ENCODE assay signal across 8 cellular contexts in genomic region chr1:29230553-29231378, GRCh38. TPM values are rescaled to one million over a fixed set of nuclear protein-coding genes. Genes with fewer than 3 reads are reported as not detected.
DNase-seq lines count a peak whose midpoint lies in the region; ATAC-seq and TF ChIP-seq lines count a peak whose summit lies in the region.

A gene with protein sequence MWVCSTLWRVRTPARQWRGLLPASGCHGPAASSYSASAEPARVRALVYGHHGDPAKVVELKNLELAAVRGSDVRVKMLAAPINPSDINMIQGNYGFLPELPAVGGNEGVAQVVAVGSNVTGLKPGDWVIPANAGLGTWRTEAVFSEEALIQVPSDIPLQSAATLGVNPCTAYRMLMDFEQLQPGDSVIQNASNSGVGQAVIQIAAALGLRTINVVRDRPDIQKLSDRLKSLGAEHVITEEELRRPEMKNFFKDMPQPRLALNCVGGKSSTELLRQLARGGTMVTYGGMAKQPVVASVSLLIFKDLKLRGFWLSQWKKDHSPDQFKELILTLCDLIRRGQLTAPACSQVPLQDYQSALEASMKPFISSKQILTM (minus strand): TSS chr1:29230934. CDS start chr1:29230906, 28 bp downstream.

- H3K27me3 ChIP-seq in hepatocyte = no peaks in the 10 kb centered on the region

- DNase-seq in NCI-H1694 treated with DMSO at 0.1 percent for 48 hours (lab: John Stamatoyannopoulos, UW) = peak; percentile 77
- peak; percentile 91 for DNase-seq in T-helper 9 cell
- DNase-seq in astrocyte of the cerebellum (ENCODE audit: low read depth) = peak; percentile 72
- DNase-seq in hepatocyte (ENCODE audit: low spot score) = peak; percentile 95
- DNase-seq in retinal pigment epithelial cell (ENCODE audit: low read depth) = peak; percentile 68

- peak within 1 kb of the TSS; percentile 84 for H3K4me2 ChIP-seq in hepatocyte

- 6% methylated on average over 46 of the region's 52 CpGs for WGBS in hepatocyte (ENCODE audit: low lambda C conversion rate, missing lambda C conversion rate)

- no peaks in the 10 kb centered on the region for H3K9me2 ChIP-seq in hepatocyte (replicated peaks; ENCODE audit: insufficient read depth)

- H3K4me1 ChIP-seq in hepatocyte (ENCODE audit: insufficient read depth) = no peaks in the 10 kb centered on the region

- no peaks in the 10 kb centered on the region for H4K20me1 ChIP-seq in hepatocyte (ENCODE audit: insufficient read depth, poor library complexity, severe bottlenecking)

- peak; percentile 71 for ATAC-seq in GM18499 (IDR thresholded peaks at IDR 0.05; ENCODE audit: insufficient read depth, unreplicated experiment)
- ATAC-seq in HG02885 (IDR thresholded peaks at IDR 0.05; ENCODE audit: poor library complexity, unreplicated experiment) = peak; percentile 98
- no peak for ATAC-seq in GM18870 (IDR thresholded peaks at IDR 0.05; ENCODE audit: unreplicated experiment)

- peak; percentile 28 for TF ChIP-seq CTCF in astrocyte of the cerebellum (IDR thresholded peaks at IDR 0.05; ENCODE audit: low read depth, low read length, missing control alignments)
- TF ChIP-seq CTCF in hepatocyte (IDR thresholded peaks at IDR 0.05; ENCODE audit: poor library complexity) = peak; percentile 5
- peak; percentile 19 for TF ChIP-seq CTCF in retinal pigment epithelial cell (conservative IDR thresholded peaks at IDR 0.05; ENCODE audit: low read depth, low read length)

- H3K27ac ChIP-seq in hepatocyte = peak within 1 kb of the TSS; percentile 64

- H3K36me3 ChIP-seq in hepatocyte (replicated peaks; ENCODE audit: insufficient read depth, low read depth) = no peaks in the 10 kb centered on the region

- no peaks in the 10 kb centered on the region for H3K9me3 ChIP-seq in hepatocyte (ENCODE audit: low read depth)

- H3K79me2 ChIP-seq in hepatocyte = peaks cover 12% of the 10 kb centered on the region

- H2AFZ ChIP-seq in hepatocyte = peak within 1 kb of the TSS; percentile 98

- in situ Hi-C loops in astrocyte of the cerebellum (cut with HindIII; ENCODE audit: low sequenced_read_pairs) = loop anchor here (25.0 kb wide), 3 partner anchors 157 to 882 kb away; no protein-coding TSS in a partner anchor

- peak within 1 kb of the TSS; percentile 69 for H3K4me3 ChIP-seq in astrocyte of the cerebellum (ENCODE audit: low read depth, low read length)
- H3K4me3 ChIP-seq in hepatocyte = peak within 1 kb of the TSS; percentile 78
- peak within 1 kb of the TSS; percentile 79 for H3K4me3 ChIP-seq in retinal pigment epithelial cell (ENCODE audit: low read length)

RNA-seq across cellular contexts. Expression of the gene that starts here (rescaled TPM):
- 10.8 and 14.2 TPM in 2 replicates for total RNA-seq in hepatocyte
- 32.6 and 35.2 TPM in 2 replicates for polyA plus RNA-seq in hepatocyte
